In genomic region chr2:227612546-227613271, GRCh38 we compare ENCODE assay signal across 36 cellular contexts. TPM values are rescaled to one million over a fixed set of nuclear protein-coding genes. Genes with fewer than 3 reads are reported as not detected.
A peak's percentile ranks its signal among the peaks of the same experiment; 100 is the strongest.
DNase-seq lines count a peak whose midpoint lies in the region; ATAC-seq, FAIRE-seq and TF ChIP-seq lines count a peak whose summit lies in the region.
"Had no signal": no experiment of that assay in that cellular context is flagged by ENCODE, and none has a peak within 500 bp of the region (broad histone marks: within the 10 kb centered on the region; RNA-seq: fewer than 3 reads in every experiment).

No MANE protein-coding gene starts in this region.

- peak; percentile 40 for FAIRE-seq in GM12891 (lab: Jason Lieb, UNC)
- FAIRE-seq: GM12878, H54, islet of Langerhans had no signal

- H3K4me3 Mint-ChIP-seq in WTC11: no peak overlapping the region
- H3K4me3 Mint-ChIP-seq: activated CD4-positive, alpha-beta memory T cell treated with anti-CD3 and anti-CD28 coated beads for 36 hours; activated naive CD4-positive, alpha-beta T cell treated with anti-CD3 and anti-CD28 coated beads, Interleukin-2, amount 10 ng/mL, durations not matched to agents 7 days and 5 days; central memory CD8-positive, alpha-beta T cell; nephron; stimulated activated naive CD8-positive, alpha-beta T cell treated with anti-CD3 and anti-CD28 coated beads, Interleukin-15, amount 100 ng/mL, for 72 hours had no signal

- no peaks in the 10 kb centered on the region for H3K27me3 ChIP-seq in upper lobe of right lung
- H3K27me3 ChIP-seq: adrenal gland, body of pancreas, Peyer's patch had no signal

- no peaks in the 10 kb centered on the region for H3K9me3 ChIP-seq in upper lobe of right lung
- H3K9me3 ChIP-seq: adrenal gland, body of pancreas, Peyer's patch, psoas muscle had no signal

- H3K27me3 Mint-ChIP-seq in WTC11 (ENCODE audit: low read depth): peaks cover 3% of the 10 kb centered on the region; the same call in 1 of the 2 replicates

- no peaks in the 10 kb centered on the region for H3K9me3 Mint-ChIP-seq in WTC11
- H3K9me3 Mint-ChIP-seq: activated CD4-positive, alpha-beta memory T cell treated with anti-CD3 and anti-CD28 coated beads for 36 hours; activated naive CD4-positive, alpha-beta T cell treated with anti-CD3 and anti-CD28 coated beads, Interleukin-2, amount 10 ng/mL, durations not matched to agents 7 days and 5 days; central memory CD8-positive, alpha-beta T cell; nephron; stimulated activated naive CD8-positive, alpha-beta T cell treated with anti-CD3 and anti-CD28 coated beads, Interleukin-15, amount 100 ng/mL, for 72 hours had no signal

- no peaks in the 10 kb centered on the region for H3K36me3 Mint-ChIP-seq in WTC11
- H3K36me3 Mint-ChIP-seq: activated CD4-positive, alpha-beta memory T cell treated with anti-CD3 and anti-CD28 coated beads for 36 hours; activated naive CD4-positive, alpha-beta T cell treated with anti-CD3 and anti-CD28 coated beads, Interleukin-2, amount 10 ng/mL, durations not matched to agents 7 days and 5 days had no signal

- DNase-seq in DMS53 treated with DMSO at 0.1 percent for 48 hours (lab: John Stamatoyannopoulos, UW; ENCODE audit: unreplicated experiment): peak; percentile 35
- DNase-seq in GM12891 (ENCODE audit: insufficient read length, low spot score): no peak
- peak; percentile 88 for DNase-seq in NCI-H345 (lab: John Stamatoyannopoulos, UW)
- DNase-seq in WTC11 (ENCODE audit: low spot score): no peak
- no peak for DNase-seq in GM10248 (ENCODE audit: extremely low spot score)
- DNase-seq in GDM1 (lab: John Stamatoyannopoulos, UW): no peak
- no peak for DNase-seq in upper lobe of right lung
- DNase-seq: activated CD4-positive, alpha-beta memory T cell treated with anti-CD3 and anti-CD28 coated beads for 36 hours; activated CD4-positive, alpha-beta T cell treated with anti-CD3 and anti-CD28 coated beads for 1 hour; activated naive CD4-positive, alpha-beta T cell treated with anti-CD3 and anti-CD28 coated beads, Interleukin-2, amount 10 ng/mL, durations not matched to agents 7 days and 5 days; adrenal gland; body of pancreas; head of caudate nucleus; Karpas-422; NCI-H1436 treated with DMSO at 0.1 percent for 48 hours; NCI-H446; Peyer's patch; psoas muscle; SIG-M5; stimulated activated CD8-positive, alpha-beta memory T cell treated with anti-CD3 and anti-CD28 coated beads, Interleukin-4, amount 100 ng/mL, for 48 hours; stimulated activated naive CD8-positive, alpha-beta T cell treated with anti-CD3 and anti-CD28 coated beads, Interleukin-15, amount 100 ng/mL, for 72 hours had no signal

- CTCF ChIA-PET in WTC11 (lab: Charles Lee): no interaction called here
- CTCF ChIA-PET in GM10248 (lab: Yijun Ruan, JAX): no interaction called here

- TF ChIP-seq POLR2A in GM12891 (IDR thresholded peaks at IDR 0.05; ENCODE audit: low read depth, low read length): no peak

- H3K4me1 ChIP-seq in upper lobe of right lung: no peaks in the 10 kb centered on the region
- H3K4me1 ChIP-seq: adrenal gland, body of pancreas, Peyer's patch, psoas muscle had no signal

- POLR2A ChIA-PET in WTC11 (lab: Charles Lee): no interaction called here
- POLR2A ChIA-PET in GM10248 (lab: Yijun Ruan, JAX): no interaction called here

- H3K4me1 Mint-ChIP-seq in WTC11: peaks cover 24% of the 10 kb centered on the region

- ATAC-seq in WTC11 (peak; percentile 67), upper lobe of right lung (no peak)
- ATAC-seq: body of pancreas, left lobe of liver, psoas muscle, sciatic nerve had no signal

- no peak overlapping the region for H3K27ac Mint-ChIP-seq in WTC11
- H3K27ac Mint-ChIP-seq: activated CD4-positive, alpha-beta memory T cell treated with anti-CD3 and anti-CD28 coated beads for 36 hours; activated naive CD4-positive, alpha-beta T cell treated with anti-CD3 and anti-CD28 coated beads, Interleukin-2, amount 10 ng/mL, durations not matched to agents 7 days and 5 days; nephron; stimulated activated naive CD8-positive, alpha-beta T cell treated with anti-CD3 and anti-CD28 coated beads, Interleukin-15, amount 100 ng/mL, for 72 hours had no signal

- no peak overlapping the region for H3K4me3 ChIP-seq in upper lobe of right lung
- H3K4me3 ChIP-seq: adrenal gland, body of pancreas, GM12878, Peyer's patch, psoas muscle had no signal

- TF ChIP-seq CTCF in WTC11 (IDR thresholded peaks at IDR 0.05) (no peak), GM10248 (IDR thresholded peaks at IDR 0.05; ENCODE audit: control extremely low read depth, extremely low read depth, low read depth, missing control alignments) (no peak), upper lobe of right lung (IDR thresholded peaks at IDR 0.05) (no peak)

- intact Hi-C loops in upper lobe of right lung (cut with DNase I): no loop called here

- H3K36me3 ChIP-seq in upper lobe of right lung: no peaks in the 10 kb centered on the region
- H3K36me3 ChIP-seq: adrenal gland, Peyer's patch had no signal

- no peak overlapping the region for H3K27ac ChIP-seq in upper lobe of right lung
- H3K27ac ChIP-seq: adrenal gland, body of pancreas, Peyer's patch, psoas muscle had no signal

TF ChIP-seq in GM12891, 5 proteins besides CTCF, POLR2A, EP300 and RAD21:
- TF ChIP-seq SPI1 (IDR thresholded peaks at IDR 0.05; ENCODE audit: low read depth, low read length): no peak
- TF ChIP-seq TAF1 (IDR thresholded peaks at IDR 0.05; ENCODE audit: low read depth, low read length): no peak
- TF ChIP-seq POU2F2 (IDR thresholded peaks at IDR 0.05; ENCODE audit: low read depth, low read length): no peak
- TF ChIP-seq PAX5 (IDR thresholded peaks at IDR 0.05; ENCODE audit: insufficient read depth, low read length, severe bottlenecking): no peak
- TF ChIP-seq POLR2AphosphoS5 (IDR thresholded peaks at IDR 0.05; ENCODE audit: low read depth, low read length): no peak

TF ChIP-seq in WTC11, 78 proteins besides CTCF, POLR2A, EP300 and RAD21 (continues in another document):
- TF ChIP-seq FOXP4 (CRISPR knock-in tag; IDR thresholded peaks at IDR 0.05): no peak
- no peak for TF ChIP-seq ZNF281 (CRISPR knock-in tag; IDR thresholded peaks at IDR 0.05)
- TF ChIP-seq ZNF425 (CRISPR knock-in tag; conservative IDR thresholded peaks at IDR 0.05): no peak

RNA-seq across cellular contexts. Expression of gene SCYGR3, which starts 1.9 kb away (rescaled TPM):
- polyA plus RNA-seq in GM12891 (2012; ENCODE audit: low read depth, missing spikeins): not detected
- total RNA-seq in WTC11 (2021) (not detected in 3 replicates), upper lobe of right lung (not detected)
- total RNA-seq: activated CD4-positive, alpha-beta memory T cell treated with anti-CD3 and anti-CD28 coated beads for 36 hours; adrenal gland; body of pancreas; Daoy; fibroblast of villous mesenchyme; GM12878; left lobe of liver; omental fat pad; Peyer's patch; psoas muscle; sciatic nerve; T-helper 2 cell treated with Interferon-gamma antibody and Interleukin-4, amounts not matched to agents 100 ng/mL and 5 ng/mL, for 36 hours had no signal
- polyA plus RNA-seq: adrenal gland, AG04450, BJ, esophagus, GM12878, psoas muscle, thymus had no signal

RNA-seq across cellular contexts. Expression of gene SCYGR4, which starts 4.6 kb away (rescaled TPM):
- polyA plus RNA-seq in GM12891 (2012; ENCODE audit: low read depth, missing spikeins): not detected
- not detected in 3 replicates for total RNA-seq in WTC11 (2021)
- not detected for total RNA-seq in upper lobe of right lung
- total RNA-seq: activated CD4-positive, alpha-beta memory T cell treated with anti-CD3 and anti-CD28 coated beads for 36 hours; adrenal gland; body of pancreas; Daoy; fibroblast of villous mesenchyme; left lobe of liver; Peyer's patch; psoas muscle; sciatic nerve; T-helper 2 cell treated with Interferon-gamma antibody and Interleukin-4, amounts not matched to agents 100 ng/mL and 5 ng/mL, for 36 hours had no signal
- polyA plus RNA-seq: adrenal gland, AG04450, BJ, esophagus, GM12878, psoas muscle, thymus had no signal

RNA-seq across cellular contexts. Expression of gene SCYGR2, which starts 14.0 kb away (rescaled TPM):
- polyA plus RNA-seq in GM12891 (2012; ENCODE audit: low read depth, missing spikeins): not detected
- total RNA-seq in WTC11 (2021) (not detected in 3 replicates), upper lobe of right lung (not detected)
- total RNA-seq: activated CD4-positive, alpha-beta memory T cell treated with anti-CD3 and anti-CD28 coated beads for 36 hours; adrenal gland; body of pancreas; Daoy; fibroblast of villous mesenchyme; GM12878; left lobe of liver; omental fat pad; Peyer's patch; psoas muscle; sciatic nerve; T-helper 2 cell treated with Interferon-gamma antibody and Interleukin-4, amounts not matched to agents 100 ng/mL and 5 ng/mL, for 36 hours had no signal
- polyA plus RNA-seq: adrenal gland, AG04450, BJ, esophagus, GM12878, psoas muscle, thymus had no signal

RNA-seq across cellular contexts. Expression of gene SCYGR5, which starts 53.9 kb away (rescaled TPM):
- polyA plus RNA-seq in GM12891 (2012; ENCODE audit: low read depth, missing spikeins): not detected
- total RNA-seq in WTC11 (2021) (not detected in 3 replicates), upper lobe of right lung (not detected)
- total RNA-seq: activated CD4-positive, alpha-beta memory T cell treated with anti-CD3 and anti-CD28 coated beads for 36 hours; adrenal gland; body of pancreas; Daoy; fibroblast of villous mesenchyme; GM12878; left lobe of liver; omental fat pad; Peyer's patch; psoas muscle; sciatic nerve; T-helper 2 cell treated with Interferon-gamma antibody and Interleukin-4, amounts not matched to agents 100 ng/mL and 5 ng/mL, for 36 hours had no signal
- polyA plus RNA-seq: adrenal gland, AG04450, BJ, esophagus, GM12878, psoas muscle, thymus had no signal

Comparison
In these comparisons a context has a peak if more than half of its experiments do, and no peak if none do; other contexts are left out.
1. DNase-seq: peak in DMS53 treated with DMSO at 0.1 percent for 48 hours (single experiment) and NCI-H345 (single experiment); none in GM12891 (single experiment), WTC11 (single experiment), GM10248 (single experiment), GDM1 (single experiment) and upper lobe of right lung (single experiment).